Comparison of ENCODE assay signal across 1 cellular context in genomic region chr16:797120-797420, GRCh38.
TF ChIP-seq lines count a peak whose summit lies in the region.

No MANE protein-coding gene starts in this region.

TF ChIP-seq in GM12878, 131 proteins besides CTCF, POLR2A, EP300 and RAD21:
- TF ChIP-seq BACH1 (IDR thresholded peaks at IDR 0.05; ENCODE audit: borderline replicate concordance) (no peak), SMAD1 (IDR thresholded peaks at IDR 0.05; ENCODE audit: low read depth, partially characterized antibody) (no peak), TCF7 (IDR thresholded peaks at IDR 0.05; ENCODE audit: borderline replicate concordance) (no peak), POU2F2 (IDR thresholded peaks at IDR 0.05; ENCODE audit: borderline replicate concordance, low read depth, low read length) (no peak), ZNF687 (IDR thresholded peaks at IDR 0.05) (no peak), IRF5 (IDR thresholded peaks at IDR 0.05; ENCODE audit: borderline replicate concordance) (no peak), FOS (IDR thresholded peaks at IDR 0.05; ENCODE audit: borderline replicate concordance, extremely low read depth, insufficient read length) (no peak), GATAD2B (conservative IDR thresholded peaks at IDR 0.05; ENCODE audit: low read depth) (no peak), MTA2 (IDR thresholded peaks at IDR 0.05; ENCODE audit: low read depth) (no peak), PKNOX1 (IDR thresholded peaks at IDR 0.05) (no peak), POLR2AphosphoS2 (IDR thresholded peaks at IDR 0.05; ENCODE audit: low read depth, low read length) (no peak), CHD2 (IDR thresholded peaks at IDR 0.05; ENCODE audit: borderline replicate concordance, low read depth, low read length) (no peak), SMARCA5 (IDR thresholded peaks at IDR 0.05) (no peak), NRF1 (conservative IDR thresholded peaks at IDR 0.05; ENCODE audit: low read depth, low read length) (no peak)
TF ChIP-seq in GM12878: peak in this region for 0.
